In genomic region chr7:83118347-83119001, GRCh38 we compare ENCODE assay signal across 18 cellular contexts. TPM values are rescaled to one million over a fixed set of nuclear protein-coding genes. Genes with fewer than 3 reads are reported as not detected.
DNase-seq lines count a peak whose midpoint lies in the region; ATAC-seq and TF ChIP-seq lines count a peak whose summit lies in the region.
"Had no signal": no experiment of that assay in that cellular context is flagged by ENCODE, and none has a peak within 500 bp of the region (broad histone marks: within the 10 kb centered on the region; RNA-seq: fewer than 3 reads in every experiment).

No MANE protein-coding gene starts in this region.

- no peak overlapping the region; the same call in 2 of the 3 replicates for H3K4me3 Mint-ChIP-seq in GM23338
- no peak overlapping the region for H3K4me3 Mint-ChIP-seq in WTC11
- H3K4me3 Mint-ChIP-seq: B cell; CD4-positive, CD25-positive, alpha-beta regulatory T cell; CD8-positive, alpha-beta memory T cell; IgD-negative memory B cell had no signal

- H3F3A ChIP-seq in GM23338 (replicated peaks; ENCODE audit: low read depth) (no peaks in the 10 kb centered on the region), GM23248 (ENCODE audit: insufficient read depth) (no peaks in the 10 kb centered on the region)

- H3K79me2 ChIP-seq in GM23338 (replicated peaks; ENCODE audit: insufficient read depth) (no peaks in the 10 kb centered on the region), GM23248 (ENCODE audit: insufficient read depth) (no peaks in the 10 kb centered on the region)

- H3K9ac ChIP-seq in GM23248 = no peak overlapping the region

- H3K4me1 ChIP-seq in GM23338 (ENCODE audit: insufficient read depth) = peaks cover 19% of the 10 kb centered on the region; the same call in 1 of the 2 replicates
- no peaks in the 10 kb centered on the region for H3K4me1 ChIP-seq in foreskin keratinocyte
- H3K4me1 ChIP-seq in GM23248 (ENCODE audit: insufficient read depth) = no peaks in the 10 kb centered on the region

- H3K36me3 Mint-ChIP-seq in GM23338 (ENCODE audit: low read depth) (peaks cover 33% of the 10 kb centered on the region), WTC11 (peaks cover 23% of the 10 kb centered on the region)
- H3K36me3 Mint-ChIP-seq: CD4-positive, CD25-positive, alpha-beta regulatory T cell; CD8-positive, alpha-beta memory T cell; IgD-negative memory B cell had no signal

- intact Hi-C loops in posterior cingulate gyrus (cut with DNase I) = no loop called here

- H3K9me2 ChIP-seq in GM23338 (ENCODE audit: insufficient read depth) (no peaks in the 10 kb centered on the region), GM23248 (ENCODE audit: insufficient read depth) (no peaks in the 10 kb centered on the region)

- DNase-seq in GM23338 (ENCODE audit: low spot score) (no peak), WTC11 (ENCODE audit: low spot score) (no peak), foreskin keratinocyte (no peak), posterior cingulate gyrus (no peak), Kasumi-1 (lab: John Stamatoyannopoulos, UW) (no peak), GM23248 (no peak)
- DNase-seq: C1 segment of cervical spinal cord; CD4-positive, CD25-positive, alpha-beta regulatory T cell; CD8-positive, alpha-beta memory T cell; COR-L47; DMS153; DMS79; GF-D8; HCEC 1CT; KBM-7 had no signal

- H3K4me2 ChIP-seq in GM23338 (no peak overlapping the region), GM23248 (ENCODE audit: unreplicated experiment) (no peak overlapping the region)

- H3K9me3 Mint-ChIP-seq in GM23338 (peaks cover 26% of the 10 kb centered on the region), WTC11 (peaks cover 24% of the 10 kb centered on the region)

- H3K9me3 ChIP-seq in GM23248 (ENCODE audit: low read depth) = no peaks in the 10 kb centered on the region

- H3K36me3 ChIP-seq in GM23338 (ENCODE audit: insufficient read depth) (peaks cover 16% of the 10 kb centered on the region), GM23248 (ENCODE audit: low read depth) (no peaks in the 10 kb centered on the region)

- H3K27ac ChIP-seq in GM23338 (ENCODE audit: low read depth) (no peak overlapping the region), foreskin keratinocyte (no peak overlapping the region), GM23248 (no peak overlapping the region)

- WGBS in GM23248 (ENCODE audit: low coverage in 1 of 2, low lambda C conversion rate in 2 of 2, missing lambda C conversion rate in 2 of 2), 2 experiments = 46 to 50% methylated on average over 3 of the region's 3 CpGs

- H4K20me1 ChIP-seq in GM23338 (replicated peaks; ENCODE audit: insufficient read depth) (no peaks in the 10 kb centered on the region), GM23248 (ENCODE audit: insufficient read depth) (no peaks in the 10 kb centered on the region)

- H3K27me3 Mint-ChIP-seq in GM23338 (ENCODE audit: insufficient read depth, low read depth, poor library complexity) (no peaks in the 10 kb centered on the region), WTC11 (ENCODE audit: low read depth) (no peaks in the 10 kb centered on the region)
- H3K27me3 Mint-ChIP-seq: B cell; CD4-positive, CD25-positive, alpha-beta regulatory T cell; CD8-positive, alpha-beta memory T cell; IgD-negative memory B cell had no signal

- H3K27ac Mint-ChIP-seq in GM23338 = peak overlapping the region; percentile 95
- no peak overlapping the region for H3K27ac Mint-ChIP-seq in WTC11
- H3K27ac Mint-ChIP-seq: B cell; CD4-positive, CD25-positive, alpha-beta regulatory T cell; CD8-positive, alpha-beta memory T cell; IgD-negative memory B cell had no signal

- H2AFZ ChIP-seq in GM23338 (no peak overlapping the region), GM23248 (no peak overlapping the region)

- H3K27me3 ChIP-seq in GM23338 (ENCODE audit: insufficient read depth) = no peaks in the 10 kb centered on the region
- H3K27me3 ChIP-seq in foreskin keratinocyte = no peaks in the 10 kb centered on the region
- no peaks in the 10 kb centered on the region for H3K27me3 ChIP-seq in GM23248 (replicated peaks; ENCODE audit: insufficient read depth)

- H3K4me1 Mint-ChIP-seq in GM23338 (peaks cover 16% of the 10 kb centered on the region), WTC11 (peaks cover 22% of the 10 kb centered on the region)
- H3K4me1 Mint-ChIP-seq: B cell; CD4-positive, CD25-positive, alpha-beta regulatory T cell; CD8-positive, alpha-beta memory T cell had no signal

- no peak overlapping the region for H3K4me3 ChIP-seq in GM23338
- H3K4me3 ChIP-seq in GM23248 = no peak overlapping the region

- TF ChIP-seq CTCF in GM23338 (conservative IDR thresholded peaks at IDR 0.05; ENCODE audit: low read depth in 2 of 2) = no peak
- TF ChIP-seq CTCF in WTC11 (IDR thresholded peaks at IDR 0.05) = no peak
- TF ChIP-seq CTCF in foreskin keratinocyte (conservative IDR thresholded peaks at IDR 0.05) = no peak

- in situ Hi-C loops in GM23248 (cut with MboI) = no loop called here

- CTCF ChIA-PET in WTC11 (lab: Charles Lee) = no interaction called here

- POLR2A ChIA-PET in WTC11 (lab: Charles Lee) = no interaction called here

- ATAC-seq in GM23338 = peak; percentile 75
- peak; percentile 69 for ATAC-seq in WTC11
- peak; percentile 15 for ATAC-seq in foreskin keratinocyte
- ATAC-seq: HepG2 had no signal

TF ChIP-seq in GM23338, 12 proteins besides CTCF, POLR2A, EP300 and RAD21 (continues in another document):
- no peak for TF ChIP-seq REST (IDR thresholded peaks at IDR 0.05; ENCODE audit: unreplicated experiment)

TF ChIP-seq in WTC11, 78 proteins besides CTCF, POLR2A, EP300 and RAD21:
- no peak for TF ChIP-seq ZNF671 (CRISPR knock-in tag; IDR thresholded peaks at IDR 0.05)
- no peak for TF ChIP-seq IRF1 (CRISPR knock-in tag; IDR thresholded peaks at IDR 0.05)
- TF ChIP-seq ZNF396 (CRISPR knock-in tag; IDR thresholded peaks at IDR 0.05; ENCODE audit: borderline replicate concordance) = no peak
- TF ChIP-seq FOXP4 (CRISPR knock-in tag; IDR thresholded peaks at IDR 0.05) = no peak
- TF ChIP-seq ATF6 (CRISPR knock-in tag; IDR thresholded peaks at IDR 0.05) = no peak

RNA-seq across cellular contexts. Expression of gene PCLO, which starts 44.2 kb away (rescaled TPM):
- total RNA-seq in GM23338 (2014; rRNA removed; shearing (Covaris generic)) = 6.4 and 7.4 TPM in 2 replicates
- polyA plus RNA-seq in GM23338 (2016; fragmentation: Nextera tagmentation; extraction: Ambion mirVana) (8.6 and 9.1 TPM in 2 replicates), foreskin keratinocyte (0.45 and 0.78 TPM in 2 replicates), GM23248 (2016; fragmentation: Nextera tagmentation; extraction: Ambion mirVana) (0.04 TPM in 1 of 2 replicates, not detected in the other)
- total RNA-seq in WTC11 (2021) (2.0 to 4.2 TPM (median 3.0 TPM) in 3 replicates), foreskin keratinocyte (4.0 and 4.7 TPM in 2 replicates)
- total RNA-seq in GM23248 (2014; rRNA removed; shearing (Covaris generic)) = not detected in 2 replicates
- total RNA-seq: CD4-positive, CD25-positive, alpha-beta regulatory T cell; CD8-positive, alpha-beta memory T cell had no signal
- polyA plus RNA-seq: CD4-positive, CD25-positive, alpha-beta regulatory T cell; CD8-positive, alpha-beta memory T cell; IgD-negative memory B cell had no signal

Comparison
In these comparisons a context has a peak if more than half of its experiments do, and no peak if none do; other contexts are left out.
1. ATAC-seq: peak in every context shown above with its lines; median percentile 75 in GM23338; 69 in WTC11; 15 in foreskin keratinocyte.